In genomic region chr19:37370386-37370879, GRCh38 we compare ENCODE assay signal across 1 cellular context.
TF ChIP-seq lines count a peak whose summit lies in the region.

No MANE protein-coding gene starts in this region.

TF ChIP-seq in HEK293, 187 proteins besides CTCF, POLR2A, EP300 and RAD21 (continued from another document):
- peak; percentile 94 for TF ChIP-seq ZNF280D (tag by site-specific recombination; IDR thresholded peaks at IDR 0.05)
- TF ChIP-seq ZNF548 (tag by site-specific recombination; IDR thresholded peaks at IDR 0.05) = peak; percentile 45; the same call in 1 of the 2 replicates
- peak; percentile 72 for TF ChIP-seq ZNF366 (tag by site-specific recombination; conservative IDR thresholded peaks at IDR 0.05)
- TF ChIP-seq PRDM1 (tag by site-specific recombination; IDR thresholded peaks at IDR 0.05) = peak; percentile 97
- peak; percentile 30; the same call in 1 of the 2 replicates for TF ChIP-seq ZNF18 (tag by site-specific recombination; IDR thresholded peaks at IDR 0.05)
- peak; percentile 91 for TF ChIP-seq ZNF610 (tag by site-specific recombination; IDR thresholded peaks at IDR 0.05; ENCODE audit: borderline replicate concordance)
- peak; percentile 81 for TF ChIP-seq OVOL3 (tag by site-specific recombination; IDR thresholded peaks at IDR 0.05)
- peak; percentile 77 for TF ChIP-seq ZNF391 (tag by site-specific recombination; IDR thresholded peaks at IDR 0.05; ENCODE audit: borderline replicate concordance, low read depth)
- peak; percentile 71 for TF ChIP-seq SCRT2 (tag by site-specific recombination; IDR thresholded peaks at IDR 0.05)
- TF ChIP-seq KLF9 (tag by site-specific recombination; IDR thresholded peaks at IDR 0.05; ENCODE audit: low read depth) = peak; percentile 63
- 0 out of 2 replicates have a peak, but pooled peaks have one; percentile 8 for TF ChIP-seq ZFHX2 (tag by site-specific recombination; conservative IDR thresholded peaks at IDR 0.05)
- peak; percentile 74 for TF ChIP-seq PRDM4 (tag by site-specific recombination; IDR thresholded peaks at IDR 0.05)
- TF ChIP-seq KLF16 (tag by site-specific recombination; IDR thresholded peaks at IDR 0.05) = peak; percentile 52; the same call in 1 of the 2 replicates
- 0 out of 2 replicates have a peak, but pooled peaks have one; percentile 29 for TF ChIP-seq ZNF785 (tag by site-specific recombination; IDR thresholded peaks at IDR 0.05)
- peak; percentile 21; the same call in 1 of the 2 replicates for TF ChIP-seq BCL11B (tag by site-specific recombination; IDR thresholded peaks at IDR 0.05; ENCODE audit: low read depth)
- peak; percentile 84 for TF ChIP-seq ZBTB21 (tag by site-specific recombination; IDR thresholded peaks at IDR 0.05)
- TF ChIP-seq GFI1B (tag by site-specific recombination; IDR thresholded peaks at IDR 0.05) = peak; percentile 89
- TF ChIP-seq ZNF639 (tag by site-specific recombination; IDR thresholded peaks at IDR 0.05) = peak; percentile 62
- peak; percentile 62; the same call in 1 of the 2 replicates for TF ChIP-seq ZNF324 (tag by site-specific recombination; IDR thresholded peaks at IDR 0.05)
- 0 out of 2 replicates have a peak, but pooled peaks have one; percentile 41 for TF ChIP-seq ZNF133 (tag by site-specific recombination; IDR thresholded peaks at IDR 0.05)
- TF ChIP-seq REPIN1 (tag by site-specific recombination; IDR thresholded peaks at IDR 0.05; ENCODE audit: low read depth) = peak; percentile 86; the same call in 1 of the 2 replicates
- TF ChIP-seq KLF17 (tag by site-specific recombination; IDR thresholded peaks at IDR 0.05) = peak; percentile 53
- TF ChIP-seq ZNF580 (tag by site-specific recombination; IDR thresholded peaks at IDR 0.05) = peak; percentile 10; the same call in 1 of the 2 replicates
- peak; percentile 5; the same call in 1 of the 2 replicates for TF ChIP-seq ZNF664 (tag by site-specific recombination; IDR thresholded peaks at IDR 0.05)
- peak; percentile 72 for TF ChIP-seq ZNF341 (tag by site-specific recombination; IDR thresholded peaks at IDR 0.05; ENCODE audit: low read depth)
- 0 out of 2 replicates have a peak, but pooled peaks have one; percentile 30 for TF ChIP-seq ZNF169 (tag by site-specific recombination; IDR thresholded peaks at IDR 0.05)
- peak; percentile 66; the same call in 1 of the 2 replicates for TF ChIP-seq ZNF791 (tag by site-specific recombination; IDR thresholded peaks at IDR 0.05)
- TF ChIP-seq ZNF146 (tag by site-specific recombination; IDR thresholded peaks at IDR 0.05) = peak; percentile 11; the same call in 1 of the 2 replicates
- peak; percentile 90 for TF ChIP-seq ZNF2 (tag by site-specific recombination; IDR thresholded peaks at IDR 0.05)
- peak; percentile 80 for TF ChIP-seq KLF1 (tag by site-specific recombination; IDR thresholded peaks at IDR 0.05)
- TF ChIP-seq REST (tag by site-specific recombination; IDR thresholded peaks at IDR 0.05) = peak; percentile 39
- TF ChIP-seq SCRT1 (tag by site-specific recombination; IDR thresholded peaks at IDR 0.05; ENCODE audit: borderline replicate concordance) = peak; percentile 53
- TF ChIP-seq ZSCAN23 (tag by site-specific recombination; IDR thresholded peaks at IDR 0.05) = 0 out of 2 replicates have a peak, but pooled peaks have one; percentile 69
- TF ChIP-seq ZBTB1 (tag by site-specific recombination; IDR thresholded peaks at IDR 0.05) = peak; percentile 79; the same call in 1 of the 2 replicates
